1 cellular context compared by ENCODE assay signal in the genomic region with DNA sequence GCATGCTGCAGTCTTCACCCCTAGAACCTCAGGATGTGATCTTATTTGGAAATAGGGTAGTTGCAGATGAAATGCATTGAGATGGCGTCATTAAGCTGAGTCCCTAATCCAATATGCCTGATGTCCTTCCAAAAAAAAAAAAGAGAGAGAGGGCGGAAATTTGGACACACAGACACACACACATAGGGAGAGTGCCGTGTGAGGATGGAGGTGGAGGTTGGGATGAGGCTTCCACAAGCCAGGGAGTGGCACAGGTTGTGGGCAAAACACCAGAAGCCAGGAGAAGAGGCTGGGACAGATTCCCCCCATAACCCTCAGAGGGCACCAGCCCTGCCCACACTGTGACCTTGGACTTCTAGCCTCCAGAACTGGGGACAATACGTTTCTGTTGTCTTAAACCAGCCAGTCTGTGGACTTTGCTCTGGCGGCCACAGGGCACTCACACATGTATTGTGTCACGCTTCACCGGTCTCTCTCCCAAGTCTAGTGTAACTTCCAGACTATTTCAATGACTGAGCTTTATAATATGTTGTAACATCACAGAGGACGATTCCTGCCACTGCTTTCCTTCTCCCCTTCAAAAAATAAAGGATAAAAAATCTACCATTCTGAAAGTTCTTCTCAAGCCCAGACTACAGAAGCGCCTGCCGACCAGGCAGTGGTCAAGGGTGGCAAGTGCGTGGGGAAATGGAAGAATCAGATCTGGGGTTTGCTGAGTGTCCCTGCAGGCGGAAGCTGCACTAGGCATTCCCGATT.
A peak's percentile ranks its signal among the peaks of the same experiment; 100 is the strongest.
TF ChIP-seq lines count a peak whose summit lies in the region.

No MANE protein-coding gene starts in this region.

TF ChIP-seq in HepG2, 621 proteins besides CTCF, POLR2A, EP300 and RAD21 (continued from another document and continues in another):
- TF ChIP-seq, protein P1, sequence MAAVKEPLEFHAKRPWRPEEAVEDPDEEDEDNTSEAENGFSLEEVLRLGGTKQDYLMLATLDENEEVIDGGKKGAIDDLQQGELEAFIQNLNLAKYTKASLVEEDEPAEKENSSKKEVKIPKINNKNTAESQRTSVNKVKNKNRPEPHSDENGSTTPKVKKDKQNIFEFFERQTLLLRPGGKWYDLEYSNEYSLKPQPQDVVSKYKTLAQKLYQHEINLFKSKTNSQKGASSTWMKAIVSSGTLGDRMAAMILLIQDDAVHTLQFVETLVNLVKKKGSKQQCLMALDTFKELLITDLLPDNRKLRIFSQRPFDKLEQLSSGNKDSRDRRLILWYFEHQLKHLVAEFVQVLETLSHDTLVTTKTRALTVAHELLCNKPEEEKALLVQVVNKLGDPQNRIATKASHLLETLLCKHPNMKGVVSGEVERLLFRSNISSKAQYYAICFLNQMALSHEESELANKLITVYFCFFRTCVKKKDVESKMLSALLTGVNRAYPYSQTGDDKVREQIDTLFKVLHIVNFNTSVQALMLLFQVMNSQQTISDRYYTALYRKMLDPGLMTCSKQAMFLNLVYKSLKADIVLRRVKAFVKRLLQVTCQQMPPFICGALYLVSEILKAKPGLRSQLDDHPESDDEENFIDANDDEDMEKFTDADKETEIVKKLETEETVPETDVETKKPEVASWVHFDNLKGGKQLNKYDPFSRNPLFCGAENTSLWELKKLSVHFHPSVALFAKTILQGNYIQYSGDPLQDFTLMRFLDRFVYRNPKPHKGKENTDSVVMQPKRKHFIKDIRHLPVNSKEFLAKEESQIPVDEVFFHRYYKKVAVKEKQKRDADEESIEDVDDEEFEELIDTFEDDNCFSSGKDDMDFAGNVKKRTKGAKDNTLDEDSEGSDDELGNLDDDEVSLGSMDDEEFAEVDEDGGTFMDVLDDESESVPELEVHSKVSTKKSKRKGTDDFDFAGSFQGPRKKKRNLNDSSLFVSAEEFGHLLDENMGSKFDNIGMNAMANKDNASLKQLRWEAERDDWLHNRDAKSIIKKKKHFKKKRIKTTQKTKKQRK (IDR thresholded peaks at IDR 0.05; ENCODE audit: low read length): no peak
- TF ChIP-seq, protein P2, sequence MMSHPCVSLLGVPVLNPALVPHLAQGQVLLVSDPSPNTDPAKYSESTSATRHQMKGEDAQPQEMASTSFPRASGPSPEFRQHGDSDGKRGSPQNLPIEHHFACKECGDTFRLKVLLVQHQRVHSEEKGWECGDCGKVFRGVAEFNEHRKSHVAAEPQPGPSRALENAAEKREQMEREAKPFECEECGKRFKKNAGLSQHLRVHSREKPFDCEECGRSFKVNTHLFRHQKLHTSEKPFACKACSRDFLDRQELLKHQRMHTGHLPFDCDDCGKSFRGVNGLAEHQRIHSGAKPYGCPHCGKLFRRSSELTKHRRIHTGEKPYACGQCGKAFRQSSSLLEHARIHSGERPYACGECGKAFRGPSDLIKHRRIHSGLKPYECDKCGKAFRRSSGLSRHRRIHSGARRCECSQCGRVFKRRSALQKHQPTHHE (CRISPR knock-in tag; IDR thresholded peaks at IDR 0.05; ENCODE audit: borderline replicate concordance): no peak
- TF ChIP-seq TBP (CRISPR knock-in tag; IDR thresholded peaks at IDR 0.05) (no peak), RFX5 (IDR thresholded peaks at IDR 0.05; ENCODE audit: low read depth, low read length) (no peak), NFIB (CRISPR knock-in tag; IDR thresholded peaks at IDR 0.05; ENCODE audit: borderline replicate concordance) (no peak), ZNF430 (CRISPR knock-in tag; IDR thresholded peaks at IDR 0.05) (no peak), PAF1 (CRISPR knock-in tag; IDR thresholded peaks at IDR 0.05) (no peak), MED8 (CRISPR knock-in tag; IDR thresholded peaks at IDR 0.05; ENCODE audit: insufficient replicate concordance) (no peak), MXI1 (IDR thresholded peaks at IDR 0.05; ENCODE audit: borderline replicate concordance, low read depth, low read length) (no peak), SOX5 (CRISPR knock-in tag; IDR thresholded peaks at IDR 0.05; ENCODE audit: borderline replicate concordance) (peak; percentile 99), ZNF468 (CRISPR knock-in tag; IDR thresholded peaks at IDR 0.05) (no peak)
- TF ChIP-seq, protein P3, sequence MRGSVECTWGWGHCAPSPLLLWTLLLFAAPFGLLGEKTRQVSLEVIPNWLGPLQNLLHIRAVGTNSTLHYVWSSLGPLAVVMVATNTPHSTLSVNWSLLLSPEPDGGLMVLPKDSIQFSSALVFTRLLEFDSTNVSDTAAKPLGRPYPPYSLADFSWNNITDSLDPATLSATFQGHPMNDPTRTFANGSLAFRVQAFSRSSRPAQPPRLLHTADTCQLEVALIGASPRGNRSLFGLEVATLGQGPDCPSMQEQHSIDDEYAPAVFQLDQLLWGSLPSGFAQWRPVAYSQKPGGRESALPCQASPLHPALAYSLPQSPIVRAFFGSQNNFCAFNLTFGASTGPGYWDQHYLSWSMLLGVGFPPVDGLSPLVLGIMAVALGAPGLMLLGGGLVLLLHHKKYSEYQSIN (CRISPR knock-in tag; IDR thresholded peaks at IDR 0.05; ENCODE audit: borderline replicate concordance): no peak
- TF ChIP-seq, protein P4, sequence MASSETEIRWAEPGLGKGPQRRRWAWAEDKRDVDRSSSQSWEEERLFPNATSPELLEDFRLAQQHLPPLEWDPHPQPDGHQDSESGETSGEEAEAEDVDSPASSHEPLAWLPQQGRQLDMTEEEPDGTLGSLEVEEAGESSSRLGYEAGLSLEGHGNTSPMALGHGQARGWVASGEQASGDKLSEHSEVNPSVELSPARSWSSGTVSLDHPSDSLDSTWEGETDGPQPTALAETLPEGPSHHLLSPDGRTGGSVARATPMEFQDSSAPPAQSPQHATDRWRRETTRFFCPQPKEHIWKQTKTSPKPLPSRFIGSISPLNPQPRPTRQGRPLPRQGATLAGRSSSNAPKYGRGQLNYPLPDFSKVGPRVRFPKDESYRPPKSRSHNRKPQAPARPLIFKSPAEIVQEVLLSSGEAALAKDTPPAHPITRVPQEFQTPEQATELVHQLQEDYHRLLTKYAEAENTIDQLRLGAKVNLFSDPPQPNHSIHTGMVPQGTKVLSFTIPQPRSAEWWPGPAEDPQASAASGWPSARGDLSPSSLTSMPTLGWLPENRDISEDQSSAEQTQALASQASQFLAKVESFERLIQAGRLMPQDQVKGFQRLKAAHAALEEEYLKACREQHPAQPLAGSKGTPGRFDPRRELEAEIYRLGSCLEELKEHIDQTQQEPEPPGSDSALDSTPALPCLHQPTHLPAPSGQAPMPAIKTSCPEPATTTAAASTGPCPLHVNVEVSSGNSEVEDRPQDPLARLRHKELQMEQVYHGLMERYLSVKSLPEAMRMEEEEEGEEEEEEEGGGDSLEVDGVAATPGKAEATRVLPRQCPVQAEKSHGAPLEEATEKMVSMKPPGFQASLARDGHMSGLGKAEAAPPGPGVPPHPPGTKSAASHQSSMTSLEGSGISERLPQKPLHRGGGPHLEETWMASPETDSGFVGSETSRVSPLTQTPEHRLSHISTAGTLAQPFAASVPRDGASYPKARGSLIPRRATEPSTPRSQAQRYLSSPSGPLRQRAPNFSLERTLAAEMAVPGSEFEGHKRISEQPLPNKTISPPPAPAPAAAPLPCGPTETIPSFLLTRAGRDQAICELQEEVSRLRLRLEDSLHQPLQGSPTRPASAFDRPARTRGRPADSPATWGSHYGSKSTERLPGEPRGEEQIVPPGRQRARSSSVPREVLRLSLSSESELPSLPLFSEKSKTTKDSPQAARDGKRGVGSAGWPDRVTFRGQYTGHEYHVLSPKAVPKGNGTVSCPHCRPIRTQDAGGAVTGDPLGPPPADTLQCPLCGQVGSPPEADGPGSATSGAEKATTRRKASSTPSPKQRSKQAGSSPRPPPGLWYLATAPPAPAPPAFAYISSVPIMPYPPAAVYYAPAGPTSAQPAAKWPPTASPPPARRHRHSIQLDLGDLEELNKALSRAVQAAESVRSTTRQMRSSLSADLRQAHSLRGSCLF (CRISPR knock-in tag; IDR thresholded peaks at IDR 0.05; ENCODE audit: borderline replicate concordance): no peak
- TF ChIP-seq, protein P5, sequence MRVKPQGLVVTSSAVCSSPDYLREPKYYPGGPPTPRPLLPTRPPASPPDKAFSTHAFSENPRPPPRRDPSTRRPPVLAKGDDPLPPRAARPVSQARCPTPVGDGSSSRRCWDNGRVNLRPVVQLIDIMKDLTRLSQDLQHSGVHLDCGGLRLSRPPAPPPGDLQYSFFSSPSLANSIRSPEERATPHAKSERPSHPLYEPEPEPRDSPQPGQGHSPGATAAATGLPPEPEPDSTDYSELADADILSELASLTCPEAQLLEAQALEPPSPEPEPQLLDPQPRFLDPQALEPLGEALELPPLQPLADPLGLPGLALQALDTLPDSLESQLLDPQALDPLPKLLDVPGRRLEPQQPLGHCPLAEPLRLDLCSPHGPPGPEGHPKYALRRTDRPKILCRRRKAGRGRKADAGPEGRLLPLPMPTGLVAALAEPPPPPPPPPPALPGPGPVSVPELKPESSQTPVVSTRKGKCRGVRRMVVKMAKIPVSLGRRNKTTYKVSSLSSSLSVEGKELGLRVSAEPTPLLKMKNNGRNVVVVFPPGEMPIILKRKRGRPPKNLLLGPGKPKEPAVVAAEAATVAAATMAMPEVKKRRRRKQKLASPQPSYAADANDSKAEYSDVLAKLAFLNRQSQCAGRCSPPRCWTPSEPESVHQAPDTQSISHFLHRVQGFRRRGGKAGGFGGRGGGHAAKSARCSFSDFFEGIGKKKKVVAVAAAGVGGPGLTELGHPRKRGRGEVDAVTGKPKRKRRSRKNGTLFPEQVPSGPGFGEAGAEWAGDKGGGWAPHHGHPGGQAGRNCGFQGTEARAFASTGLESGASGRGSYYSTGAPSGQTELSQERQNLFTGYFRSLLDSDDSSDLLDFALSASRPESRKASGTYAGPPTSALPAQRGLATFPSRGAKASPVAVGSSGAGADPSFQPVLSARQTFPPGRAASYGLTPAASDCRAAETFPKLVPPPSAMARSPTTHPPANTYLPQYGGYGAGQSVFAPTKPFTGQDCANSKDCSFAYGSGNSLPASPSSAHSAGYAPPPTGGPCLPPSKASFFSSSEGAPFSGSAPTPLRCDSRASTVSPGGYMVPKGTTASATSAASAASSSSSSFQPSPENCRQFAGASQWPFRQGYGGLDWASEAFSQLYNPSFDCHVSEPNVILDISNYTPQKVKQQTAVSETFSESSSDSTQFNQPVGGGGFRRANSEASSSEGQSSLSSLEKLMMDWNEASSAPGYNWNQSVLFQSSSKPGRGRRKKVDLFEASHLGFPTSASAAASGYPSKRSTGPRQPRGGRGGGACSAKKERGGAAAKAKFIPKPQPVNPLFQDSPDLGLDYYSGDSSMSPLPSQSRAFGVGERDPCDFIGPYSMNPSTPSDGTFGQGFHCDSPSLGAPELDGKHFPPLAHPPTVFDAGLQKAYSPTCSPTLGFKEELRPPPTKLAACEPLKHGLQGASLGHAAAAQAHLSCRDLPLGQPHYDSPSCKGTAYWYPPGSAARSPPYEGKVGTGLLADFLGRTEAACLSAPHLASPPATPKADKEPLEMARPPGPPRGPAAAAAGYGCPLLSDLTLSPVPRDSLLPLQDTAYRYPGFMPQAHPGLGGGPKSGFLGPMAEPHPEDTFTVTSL (CRISPR knock-in tag; IDR thresholded peaks at IDR 0.05; ENCODE audit: borderline replicate concordance): no peak
- TF ChIP-seq, protein P6, sequence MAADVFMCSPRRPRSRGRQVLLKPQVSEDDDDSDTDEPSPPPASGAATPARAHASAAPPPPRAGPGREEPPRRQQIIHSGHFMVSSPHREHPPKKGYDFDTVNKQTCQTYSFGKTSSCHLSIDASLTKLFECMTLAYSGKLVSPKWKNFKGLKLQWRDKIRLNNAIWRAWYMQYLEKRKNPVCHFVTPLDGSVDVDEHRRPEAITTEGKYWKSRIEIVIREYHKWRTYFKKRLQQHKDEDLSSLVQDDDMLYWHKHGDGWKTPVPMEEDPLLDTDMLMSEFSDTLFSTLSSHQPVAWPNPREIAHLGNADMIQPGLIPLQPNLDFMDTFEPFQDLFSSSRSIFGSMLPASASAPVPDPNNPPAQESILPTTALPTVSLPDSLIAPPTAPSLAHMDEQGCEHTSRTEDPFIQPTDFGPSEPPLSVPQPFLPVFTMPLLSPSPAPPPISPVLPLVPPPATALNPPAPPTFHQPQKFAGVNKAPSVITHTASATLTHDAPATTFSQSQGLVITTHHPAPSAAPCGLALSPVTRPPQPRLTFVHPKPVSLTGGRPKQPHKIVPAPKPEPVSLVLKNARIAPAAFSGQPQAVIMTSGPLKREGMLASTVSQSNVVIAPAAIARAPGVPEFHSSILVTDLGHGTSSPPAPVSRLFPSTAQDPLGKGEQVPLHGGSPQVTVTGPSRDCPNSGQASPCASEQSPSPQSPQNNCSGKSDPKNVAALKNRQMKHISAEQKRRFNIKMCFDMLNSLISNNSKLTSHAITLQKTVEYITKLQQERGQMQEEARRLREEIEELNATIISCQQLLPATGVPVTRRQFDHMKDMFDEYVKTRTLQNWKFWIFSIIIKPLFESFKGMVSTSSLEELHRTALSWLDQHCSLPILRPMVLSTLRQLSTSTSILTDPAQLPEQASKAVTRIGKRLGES (CRISPR knock-in tag; IDR thresholded peaks at IDR 0.05; ENCODE audit: borderline replicate concordance): no peak
- TF ChIP-seq, protein P7, sequence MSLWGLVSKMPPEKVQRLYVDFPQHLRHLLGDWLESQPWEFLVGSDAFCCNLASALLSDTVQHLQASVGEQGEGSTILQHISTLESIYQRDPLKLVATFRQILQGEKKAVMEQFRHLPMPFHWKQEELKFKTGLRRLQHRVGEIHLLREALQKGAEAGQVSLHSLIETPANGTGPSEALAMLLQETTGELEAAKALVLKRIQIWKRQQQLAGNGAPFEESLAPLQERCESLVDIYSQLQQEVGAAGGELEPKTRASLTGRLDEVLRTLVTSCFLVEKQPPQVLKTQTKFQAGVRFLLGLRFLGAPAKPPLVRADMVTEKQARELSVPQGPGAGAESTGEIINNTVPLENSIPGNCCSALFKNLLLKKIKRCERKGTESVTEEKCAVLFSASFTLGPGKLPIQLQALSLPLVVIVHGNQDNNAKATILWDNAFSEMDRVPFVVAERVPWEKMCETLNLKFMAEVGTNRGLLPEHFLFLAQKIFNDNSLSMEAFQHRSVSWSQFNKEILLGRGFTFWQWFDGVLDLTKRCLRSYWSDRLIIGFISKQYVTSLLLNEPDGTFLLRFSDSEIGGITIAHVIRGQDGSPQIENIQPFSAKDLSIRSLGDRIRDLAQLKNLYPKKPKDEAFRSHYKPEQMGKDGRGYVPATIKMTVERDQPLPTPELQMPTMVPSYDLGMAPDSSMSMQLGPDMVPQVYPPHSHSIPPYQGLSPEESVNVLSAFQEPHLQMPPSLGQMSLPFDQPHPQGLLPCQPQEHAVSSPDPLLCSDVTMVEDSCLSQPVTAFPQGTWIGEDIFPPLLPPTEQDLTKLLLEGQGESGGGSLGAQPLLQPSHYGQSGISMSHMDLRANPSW (CRISPR knock-in tag; IDR thresholded peaks at IDR 0.05; ENCODE audit: borderline replicate concordance): no peak
- TF ChIP-seq, protein P8, sequence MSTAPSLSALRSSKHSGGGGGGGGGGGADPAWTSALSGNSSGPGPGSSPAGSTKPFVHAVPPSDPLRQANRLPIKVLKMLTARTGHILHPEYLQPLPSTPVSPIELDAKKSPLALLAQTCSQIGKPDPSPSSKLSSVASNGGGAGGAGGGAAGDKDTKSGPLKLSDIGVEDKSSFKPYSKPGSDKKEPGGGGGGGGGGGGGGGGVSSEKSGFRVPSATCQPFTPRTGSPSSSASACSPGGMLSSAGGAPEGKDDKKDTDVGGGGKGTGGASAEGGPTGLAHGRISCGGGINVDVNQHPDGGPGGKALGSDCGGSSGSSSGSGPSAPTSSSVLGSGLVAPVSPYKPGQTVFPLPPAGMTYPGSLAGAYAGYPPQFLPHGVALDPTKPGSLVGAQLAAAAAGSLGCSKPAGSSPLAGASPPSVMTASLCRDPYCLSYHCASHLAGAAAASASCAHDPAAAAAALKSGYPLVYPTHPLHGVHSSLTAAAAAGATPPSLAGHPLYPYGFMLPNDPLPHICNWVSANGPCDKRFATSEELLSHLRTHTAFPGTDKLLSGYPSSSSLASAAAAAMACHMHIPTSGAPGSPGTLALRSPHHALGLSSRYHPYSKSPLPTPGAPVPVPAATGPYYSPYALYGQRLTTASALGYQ (CRISPR knock-in tag; IDR thresholded peaks at IDR 0.05): no peak
- TF ChIP-seq, protein P9, sequence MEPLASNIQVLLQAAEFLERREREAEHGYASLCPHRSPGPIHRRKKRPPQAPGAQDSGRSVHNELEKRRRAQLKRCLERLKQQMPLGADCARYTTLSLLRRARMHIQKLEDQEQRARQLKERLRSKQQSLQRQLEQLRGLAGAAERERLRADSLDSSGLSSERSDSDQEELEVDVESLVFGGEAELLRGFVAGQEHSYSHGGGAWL (CRISPR knock-in tag; IDR thresholded peaks at IDR 0.05): no peak
